In the genomic region with DNA sequence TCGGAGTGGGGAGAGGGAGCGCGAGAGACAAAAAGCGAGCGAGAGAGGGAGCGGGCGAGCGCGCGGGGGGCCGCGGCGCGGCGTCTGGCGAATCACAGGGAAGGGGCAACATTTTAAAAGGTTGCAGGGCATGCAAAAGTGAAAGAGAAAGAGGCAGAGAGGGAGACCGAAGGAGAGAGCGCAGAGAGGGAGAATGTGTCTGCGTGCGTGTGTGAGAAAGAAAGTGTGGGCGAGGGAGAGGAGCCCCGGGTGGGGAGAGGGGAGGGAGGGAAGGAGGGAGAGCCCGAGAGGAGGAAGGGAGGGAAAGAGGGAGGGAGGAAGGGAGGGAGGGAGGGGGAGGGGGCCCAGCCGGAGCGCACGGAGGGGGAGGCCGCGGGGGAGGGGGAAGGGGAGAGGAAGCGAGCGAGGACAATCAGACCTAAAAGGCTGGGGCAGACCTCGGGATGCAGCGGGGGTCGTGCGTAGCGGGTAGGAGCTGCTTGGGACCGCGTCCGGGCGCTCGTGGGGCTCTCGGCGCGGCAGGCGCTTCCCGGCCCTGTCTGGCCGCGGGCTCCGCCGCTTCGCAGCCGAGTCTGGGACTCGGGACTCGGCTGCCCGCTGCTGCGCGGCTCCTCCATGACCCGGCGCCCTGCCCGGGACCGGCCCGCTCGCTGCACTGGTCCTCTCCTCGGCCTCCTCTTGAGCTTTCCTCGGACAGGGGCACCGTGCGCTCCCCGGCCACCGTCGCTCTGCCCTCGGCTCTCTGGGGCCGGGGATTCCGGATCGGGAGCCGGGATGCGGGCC, we compare ENCODE assay signal across 8 cellular contexts. TPM values are rescaled to one million over a fixed set of nuclear protein-coding genes. Genes with fewer than 3 reads are reported as not detected.
DNase-seq lines count a peak whose midpoint lies in the region; ATAC-seq, FAIRE-seq and TF ChIP-seq lines count a peak whose summit lies in the region.

No MANE protein-coding gene starts in this region.

- TF ChIP-seq CTCF in Calu3 (IDR thresholded peaks at IDR 0.05; ENCODE audit: unreplicated experiment): no peak
- no peak for TF ChIP-seq CTCF in astrocyte of the spinal cord (IDR thresholded peaks at IDR 0.05; ENCODE audit: low read depth, low read length)

- in situ Hi-C loops in astrocyte of the spinal cord (cut with HindIII; ENCODE audit: low sequenced_read_pairs): no loop called here

- peak overlapping the region; percentile 56 for H3K4me3 ChIP-seq in astrocyte of the spinal cord (ENCODE audit: low read depth, low read length)

- CTCF ChIA-PET in Calu3 (lab: Charles Lee): interaction anchor here (0.8 to 4.2 kb wide), 2 partner anchors 15 to 1591 kb away, joined by 3 to 32 read pairs; no protein-coding TSS in a partner anchor

- no peaks in the 10 kb centered on the region for H3K9me3 Mint-ChIP-seq in Calu3 (ENCODE audit: low read depth, unreplicated experiment)

- intact Hi-C loops in Calu3 (cut with micrococcal nuclease; ENCODE audit: unreplicated experiment): loop anchor here (5.0 kb wide), 1 partner anchor 875 kb away; no protein-coding TSS in a partner anchor

- DNase-seq in Calu3 (peak; percentile 75), GM19239 (ENCODE audit: insufficient read length, low spot score) (peak; percentile 63), OCI-M1 (lab: John Stamatoyannopoulos, UW) (peak; percentile 97), astrocyte of the spinal cord (ENCODE audit: low read depth, low spot score) (peak; percentile 46), iPS-NIHi11 (ENCODE audit: low spot score) (peak; percentile 52), cerebellar nuclear complex (lab: John Stamatoyannopoulos, UW) (no peak)
- peak; percentile 39 for DNase-seq in stimulated activated CD4-positive, alpha-beta T cell treated with anti-CD3 and anti-CD28 coated beads, Interleukin-2, amount 100 ng/mL, for 4 hours (ENCODE audit: low read depth)

- peak overlapping the region; percentile 92 for H3K4me3 Mint-ChIP-seq in Calu3 (ENCODE audit: low read depth, unreplicated experiment)

- peaks cover 100% of the 10 kb centered on the region for H3K36me3 Mint-ChIP-seq in Calu3 (ENCODE audit: insufficient read depth, unreplicated experiment)

- H3K27ac Mint-ChIP-seq in Calu3 (ENCODE audit: unreplicated experiment): peak overlapping the region; percentile 99

- H3K4me1 Mint-ChIP-seq in Calu3 (ENCODE audit: low read depth, unreplicated experiment): peaks cover 3% of the 10 kb centered on the region

- H3K27me3 Mint-ChIP-seq in Calu3 (ENCODE audit: unreplicated experiment): no peaks in the 10 kb centered on the region

- no TSS peak for BruUV-seq in Calu3 (replicated peaks; lab: Mats Ljungman, UMichigan)

- peak; percentile 57 for ATAC-seq in HG03442 (IDR thresholded peaks at IDR 0.05; ENCODE audit: unreplicated experiment)

- FAIRE-seq in GM19239 (lab: Jason Lieb, UNC): no peak

RNA-seq across cellular contexts. Expression of gene TFAP2A, which starts 2.5 kb away (rescaled TPM):
- total RNA-seq in Calu3 (2022): 74.7 and 77.0 TPM in 2 replicates

Comparison
In these comparisons a context has a peak if more than half of its experiments do, and no peak if none do; other contexts are left out.
1. DNase-seq: peak in Calu3 (single experiment), GM19239 (single experiment), OCI-M1 (single experiment), astrocyte of the spinal cord (single experiment), iPS-NIHi11 (single experiment) and stimulated activated CD4-positive, alpha-beta T cell treated with anti-CD3 and anti-CD28 coated beads, Interleukin-2, amount 100 ng/mL, for 4 hours (single experiment); none in cerebellar nuclear complex (0 of 2).